In genomic region chr11:28100665-28101064, GRCh38 we compare ENCODE assay signal across 20 cellular contexts.
"Had no signal": no experiment of that assay in that cellular context is flagged by ENCODE, and none has a peak within 500 bp of the region (broad histone marks: within the 10 kb centered on the region; RNA-seq: fewer than 3 reads in every experiment).

No MANE protein-coding gene starts in this region.

- H3K27ac ChIP-seq: brain microvascular endothelial cell, Peyer's patch had no signal

- H3K27me3 ChIP-seq: brain microvascular endothelial cell, cardiac muscle cell, Peyer's patch had no signal

- H3K36me3 ChIP-seq: brain microvascular endothelial cell, cardiac muscle cell, Peyer's patch had no signal

- DNase-seq: activated CD4-positive, alpha-beta T cell treated with anti-CD3 and anti-CD28 coated beads for 4 hours; activated CD8-positive, alpha-beta memory T cell treated with anti-CD3 and anti-CD28 coated beads, Interleukin-2, amount 50 U/mL, for 4 hours; activated CD8-positive, alpha-beta T cell treated with anti-CD3 and anti-CD28 coated beads for 36 hours; activated gamma-delta T cell treated with Interleukin-2 at 50 U/mL for 16 hours; activated naive CD4-positive, alpha-beta T cell treated with anti-CD3 and anti-CD28 coated beads, Interleukin-2, amount 10 ng/mL, durations not matched to agents 7 days and 5 days; activated naive CD8-positive, alpha-beta T cell treated with anti-CD3 and anti-CD28 coated beads for 36 hours; activated T-cell treated with anti-CD3 and anti-CD28 coated beads, Interleukin-2, amount 50 U/mL, for 72 hours; brain microvascular endothelial cell; NCI-H1048; NCI-H146; NCI-H187 treated with DMSO at 0.1 percent for 48 hours; NCI-H345; NCI-H510A; NCI-H526 treated with DMSO at 0.1 percent for 48 hours; NK-92 treated with Interleukin-12 subunit alpha and Interleukin-12 subunit beta, amount 100 ng/mL, for 24 hours; OCI-M1; Peyer's patch; SHP77 had no signal

- ATAC-seq: activated CD4-positive, CD25-positive, alpha-beta regulatory T cell treated with anti-CD3 and anti-CD28 coated beads, Interleukin-2, amount 50 U/mL, for 24 hours; activated CD8-positive, alpha-beta T cell treated with anti-CD3 and anti-CD28 coated beads for 36 hours; activated T-cell treated with anti-CD3 and anti-CD28 coated beads, Interleukin-2, amount 50 U/mL, for 72 hours had no signal

- H3K9me3 ChIP-seq: Peyer's patch had no signal

- H3K4me3 ChIP-seq: cardiac muscle cell, Peyer's patch had no signal

- H3K4me1 ChIP-seq: Peyer's patch had no signal
